9 cellular contexts compared by ENCODE assay signal in genomic region chr5:96146675-96147074, GRCh38.
DNase-seq lines count a peak whose midpoint lies in the region; ATAC-seq and TF ChIP-seq lines count a peak whose summit lies in the region.
"Had no signal": no experiment of that assay in that cellular context is flagged by ENCODE, and none has a peak within 500 bp of the region (broad histone marks: within the 10 kb centered on the region; RNA-seq: fewer than 3 reads in every experiment).

No MANE protein-coding gene starts in this region.

- H2AFZ ChIP-seq in DND-41 (ENCODE audit: low read depth, low read length) (no peak overlapping the region), Loucy (ENCODE audit: low read length) (peak overlapping the region; percentile 74)

- H3K4me3 ChIP-seq in DND-41 (ENCODE audit: low read depth in 1 of 2, low read length in 2 of 2): no peak overlapping the region
- H3K4me3 ChIP-seq in Loucy (ENCODE audit: low read length, poor library complexity, severe bottlenecking): no peak overlapping the region
- no peak overlapping the region for H3K4me3 ChIP-seq in transverse colon

- H3K4me2 ChIP-seq in DND-41 (ENCODE audit: insufficient read depth, low read length) (no peak overlapping the region), Loucy (ENCODE audit: low read depth, low read length, poor library complexity, severe bottlenecking) (no peak overlapping the region)

- H3K9me3 ChIP-seq in DND-41 (ENCODE audit: insufficient read depth, low read length, severe bottlenecking) (no peaks in the 10 kb centered on the region), Loucy (ENCODE audit: insufficient read depth, low read depth, low read length) (no peaks in the 10 kb centered on the region), transverse colon (no peaks in the 10 kb centered on the region)

- in situ Hi-C loops in transverse colon (cut with MboI; ENCODE audit: low pct_ligation_motif_present in 1 of 4, low pct_unique_long_range_greater_than_20kb in 1 of 4, low sequenced_read_pairs in 3 of 4): no loop called here

- TF ChIP-seq CTCF in DND-41 (IDR thresholded peaks at IDR 0.05; ENCODE audit: borderline replicate concordance, extremely low read depth, low read length, poor library complexity, severe bottlenecking): no peak
- no peak for TF ChIP-seq CTCF in Loucy (conservative IDR thresholded peaks at IDR 0.05; ENCODE audit: low read length)
- no peak for TF ChIP-seq CTCF in osteocyte (IDR thresholded peaks at IDR 0.05)
- TF ChIP-seq CTCF in transverse colon (IDR thresholded peaks at IDR 0.05): no peak

- peak overlapping the region; percentile 60 for H3K27ac Mint-ChIP-seq in dendritic cell treated with granulocyte-macrophage colony-stimulating factor and Interleukin-4, amounts not matched to agents 40 ng/mL and 50 ng/mL, for 4 days
- peak overlapping the region; percentile 63 for H3K27ac Mint-ChIP-seq in osteocyte (ENCODE audit: unreplicated experiment)

- no peaks in the 10 kb centered on the region for H3K9me2 ChIP-seq in Loucy (replicated peaks; ENCODE audit: low read depth, low read length)

- H4K20me1 ChIP-seq in DND-41 (ENCODE audit: insufficient read depth, low read length) (no peaks in the 10 kb centered on the region), Loucy (ENCODE audit: insufficient read depth, low read length, poor library complexity, severe bottlenecking) (no peaks in the 10 kb centered on the region)

- H3K79me2 ChIP-seq in DND-41 (ENCODE audit: insufficient read depth, low read length) (no peaks in the 10 kb centered on the region), Loucy (ENCODE audit: insufficient read depth, low read length) (no peaks in the 10 kb centered on the region)

- H3K36me3 ChIP-seq in DND-41 (ENCODE audit: insufficient read depth, low read length): no peaks in the 10 kb centered on the region
- H3K36me3 ChIP-seq in Loucy (ENCODE audit: insufficient read depth, low read length): no peaks in the 10 kb centered on the region
- H3K36me3 ChIP-seq in transverse colon: no peaks in the 10 kb centered on the region

- H3K9ac ChIP-seq in DND-41 (ENCODE audit: low read depth, low read length): no peak overlapping the region
- no peak overlapping the region for H3K9ac ChIP-seq in Loucy (ENCODE audit: low read depth, low read length, poor library complexity, severe bottlenecking)

- no peak for TF ChIP-seq POLR2A in transverse colon (IDR thresholded peaks at IDR 0.05)

- no peak overlapping the region for H3K27ac ChIP-seq in DND-41 (ENCODE audit: low read length)
- no peak overlapping the region for H3K27ac ChIP-seq in transverse colon

- H3F3A ChIP-seq in Loucy (ENCODE audit: low read depth): no peaks in the 10 kb centered on the region

- H3K4me1 Mint-ChIP-seq in dendritic cell treated with granulocyte-macrophage colony-stimulating factor and Interleukin-4, amounts not matched to agents 40 ng/mL and 50 ng/mL, for 4 days (ENCODE audit: low read depth): peaks cover 25% of the 10 kb centered on the region
- H3K4me1 Mint-ChIP-seq in osteocyte (ENCODE audit: unreplicated experiment): peaks cover 50% of the 10 kb centered on the region
- H3K4me1 Mint-ChIP-seq: central memory CD8-positive, alpha-beta T cell had no signal

- DNase-seq in DND-41: no peak
- no peak for DNase-seq in osteocyte (ENCODE audit: extremely low spot score, unreplicated experiment)
- DNase-seq in transverse colon: no peak
- DNase-seq in NCI-H2196 treated with DMSO at 0.1 percent for 48 hours (lab: John Stamatoyannopoulos, UW; ENCODE audit: unreplicated experiment): no peak
- DNase-seq in stimulated activated CD4-positive, alpha-beta T cell treated with anti-CD3 and anti-CD28 coated beads, Interleukin-2, amount 100 ng/mL, for 48 hours: no peak

- no peaks in the 10 kb centered on the region for H3K36me3 Mint-ChIP-seq in dendritic cell treated with granulocyte-macrophage colony-stimulating factor and Interleukin-4, amounts not matched to agents 40 ng/mL and 50 ng/mL, for 4 days (ENCODE audit: low read depth)
- peaks cover 2% of the 10 kb centered on the region for H3K36me3 Mint-ChIP-seq in osteocyte (ENCODE audit: unreplicated experiment)

- H3K4me1 ChIP-seq in DND-41 (ENCODE audit: insufficient read depth, low read length) (no peaks in the 10 kb centered on the region), Loucy (ENCODE audit: insufficient read depth, low read length, poor library complexity, severe bottlenecking) (peaks cover 6% of the 10 kb centered on the region), transverse colon (peaks cover 0 to 26% (median 17%) of the 10 kb centered on the region in 4 donors)

- H3K9me3 Mint-ChIP-seq in dendritic cell treated with granulocyte-macrophage colony-stimulating factor and Interleukin-4, amounts not matched to agents 40 ng/mL and 50 ng/mL, for 4 days: peaks cover 8% of the 10 kb centered on the region
- H3K9me3 Mint-ChIP-seq in osteocyte (ENCODE audit: unreplicated experiment): no peaks in the 10 kb centered on the region
- H3K9me3 Mint-ChIP-seq: central memory CD8-positive, alpha-beta T cell had no signal

- no peaks in the 10 kb centered on the region for H3K27me3 ChIP-seq in DND-41 (ENCODE audit: insufficient read depth, low read length, poor library complexity)
- no peaks in the 10 kb centered on the region for H3K27me3 ChIP-seq in Loucy (ENCODE audit: insufficient read depth, low read length, poor library complexity, severe bottlenecking)
- no peaks in the 10 kb centered on the region for H3K27me3 ChIP-seq in transverse colon

- WGBS in transverse colon (ENCODE audit: low coverage in 1 of 2), 2 donors: 55 to 79% methylated on average over 2 of the region's 2 CpGs

- ATAC-seq in DND-41 (ENCODE audit: insufficient read depth, low read depth) (peak; percentile 48), GM21529 (IDR thresholded peaks at IDR 0.05; ENCODE audit: unreplicated experiment) (peak; percentile 80)

- H3K27me3 Mint-ChIP-seq in dendritic cell treated with granulocyte-macrophage colony-stimulating factor and Interleukin-4, amounts not matched to agents 40 ng/mL and 50 ng/mL, for 4 days: no peaks in the 10 kb centered on the region
- H3K27me3 Mint-ChIP-seq in osteocyte (ENCODE audit: unreplicated experiment): no peaks in the 10 kb centered on the region
- H3K27me3 Mint-ChIP-seq: central memory CD8-positive, alpha-beta T cell had no signal

- no peak for TF ChIP-seq EP300 in transverse colon (IDR thresholded peaks at IDR 0.05; ENCODE audit: low read depth)

- intact Hi-C loops in dendritic cell treated with granulocyte-macrophage colony-stimulating factor and Interleukin-4, amounts not matched to agents 40 ng/mL and 50 ng/mL, for 4 days (cut with micrococcal nuclease): loop anchor here (5.0 kb wide), 1 partner anchor 184 kb away; the partner anchor contains the start of gene ELL2
- intact Hi-C loops in transverse colon (cut with DNase I; ENCODE audit: low total_unique reads): no loop called here

- H3K4me3 Mint-ChIP-seq in dendritic cell treated with granulocyte-macrophage colony-stimulating factor and Interleukin-4, amounts not matched to agents 40 ng/mL and 50 ng/mL, for 4 days: no peak overlapping the region
- no peak overlapping the region for H3K4me3 Mint-ChIP-seq in osteocyte (ENCODE audit: unreplicated experiment)
- H3K4me3 Mint-ChIP-seq: central memory CD8-positive, alpha-beta T cell had no signal
